In genomic region chr2:24359129-24359528, GRCh38 we compare ENCODE assay signal across 8 cellular contexts. TPM values are rescaled to one million over a fixed set of nuclear protein-coding genes. Genes with fewer than 3 reads are reported as not detected.
DNase-seq lines count a peak whose midpoint lies in the region; ATAC-seq and TF ChIP-seq lines count a peak whose summit lies in the region.

No MANE protein-coding gene starts in this region.

- no peaks in the 10 kb centered on the region for H3K27me3 Mint-ChIP-seq in activated CD4-positive, alpha-beta T cell treated with anti-CD3 and anti-CD28 coated beads for 36 hours
- no peaks in the 10 kb centered on the region for H3K27me3 Mint-ChIP-seq in activated naive CD8-positive, alpha-beta T cell

- no peak for ATAC-seq in activated CD4-positive, alpha-beta T cell treated with anti-CD3 and anti-CD28 coated beads for 36 hours
- no peak for ATAC-seq in HG02642 (IDR thresholded peaks at IDR 0.05; ENCODE audit: poor library complexity, unreplicated experiment)

- peaks cover 39% of the 10 kb centered on the region for H3K4me1 Mint-ChIP-seq in activated CD4-positive, alpha-beta T cell treated with anti-CD3 and anti-CD28 coated beads for 36 hours
- peaks cover 44% of the 10 kb centered on the region for H3K4me1 Mint-ChIP-seq in activated naive CD8-positive, alpha-beta T cell (ENCODE audit: low read depth)

- CTCF ChIA-PET in activated CD4-positive, alpha-beta T cell treated with anti-CD3 and anti-CD28 coated beads for 36 hours (lab: Charles Lee), result interaction anchor here (0.8 to 1.9 kb wide), 4 partner anchors 12 to 67 kb away, joined by 3 to 6 read pairs (median 4); no protein-coding TSS in a partner anchor

- 29% methylated on average over 9 of the region's 9 CpGs for WGBS in suprapubic skin

- no peak for DNase-seq in activated CD4-positive, alpha-beta T cell treated with anti-CD3 and anti-CD28 coated beads for 36 hours
- DNase-seq in activated CD4-positive, alpha-beta T cell treated with anti-CD3 and anti-CD28 coated beads for 48 hours, result no peak
- peak; percentile 14 for DNase-seq in kidney tubule cell (ENCODE audit: low spot score)
- DNase-seq in suprapubic skin (ENCODE audit: low spot score in 2 of 2), result no peak
- DNase-seq in globus pallidus (ENCODE audit: low spot score), result no peak
- DNase-seq in iPS-NIHi11 (ENCODE audit: low spot score), result no peak

- no peak for TF ChIP-seq POLR2A in suprapubic skin (IDR thresholded peaks at IDR 0.05)

- intact Hi-C loops in activated CD4-positive, alpha-beta T cell treated with anti-CD3 and anti-CD28 coated beads for 36 hours (cut with DNase I, micrococcal nuclease), result loop anchor here in 1 of 2 experiments (2.0 kb wide), 1 partner anchor 432 kb away; the partner anchor contains the start of gene ATAD2B

- peak overlapping the region; percentile 94 for H3K27ac ChIP-seq in suprapubic skin

- H3K9me3 ChIP-seq in suprapubic skin, result no peaks in the 10 kb centered on the region

- H3K4me3 ChIP-seq in suprapubic skin, result peak overlapping the region; percentile 84

- no peak for TF ChIP-seq EP300 in suprapubic skin (IDR thresholded peaks at IDR 0.05)

- no peaks in the 10 kb centered on the region for H3K27me3 ChIP-seq in suprapubic skin

- POLR2A ChIA-PET in activated CD4-positive, alpha-beta T cell treated with anti-CD3 and anti-CD28 coated beads for 36 hours (lab: Charles Lee), result interaction anchor here (0.6 kb wide), 1 partner anchor 17 kb away, joined by 4 read pairs; no protein-coding TSS in a partner anchor

- peaks cover 35% of the 10 kb centered on the region for H3K4me1 ChIP-seq in suprapubic skin

- no peak for TF ChIP-seq CTCF in suprapubic skin (IDR thresholded peaks at IDR 0.05)

- H3K9me3 Mint-ChIP-seq in activated CD4-positive, alpha-beta T cell treated with anti-CD3 and anti-CD28 coated beads for 36 hours (ENCODE audit: low read depth), result no peaks in the 10 kb centered on the region
- H3K9me3 Mint-ChIP-seq in activated naive CD8-positive, alpha-beta T cell (ENCODE audit: low read depth), result no peaks in the 10 kb centered on the region

- H3K36me3 ChIP-seq in suprapubic skin, result no peaks in the 10 kb centered on the region

- peak overlapping the region; percentile 84 for H3K4me3 Mint-ChIP-seq in activated CD4-positive, alpha-beta T cell treated with anti-CD3 and anti-CD28 coated beads for 36 hours
- H3K4me3 Mint-ChIP-seq in activated naive CD8-positive, alpha-beta T cell, result peak overlapping the region; percentile 96

- peaks cover 5% of the 10 kb centered on the region for H3K36me3 Mint-ChIP-seq in activated CD4-positive, alpha-beta T cell treated with anti-CD3 and anti-CD28 coated beads for 36 hours (ENCODE audit: low read depth)
- no peaks in the 10 kb centered on the region for H3K36me3 Mint-ChIP-seq in activated naive CD8-positive, alpha-beta T cell

- peak overlapping the region; percentile 83 for H3K27ac Mint-ChIP-seq in activated CD4-positive, alpha-beta T cell treated with anti-CD3 and anti-CD28 coated beads for 36 hours
- peak overlapping the region; percentile 94 for H3K27ac Mint-ChIP-seq in activated naive CD8-positive, alpha-beta T cell

RNA-seq across cellular contexts. Expression of gene ITSN2, which starts 1.2 kb away (rescaled TPM):
- total RNA-seq in activated CD4-positive, alpha-beta T cell treated with anti-CD3 and anti-CD28 coated beads for 36 hours, result 10 to 100 TPM; 46.0 to 49.6 TPM
- 10 to 100 TPM; 65.8 to 92.6 (median 69.7) TPM for total RNA-seq in suprapubic skin
